ENCODE assay signal across 20 cellular contexts in the genomic region with DNA sequence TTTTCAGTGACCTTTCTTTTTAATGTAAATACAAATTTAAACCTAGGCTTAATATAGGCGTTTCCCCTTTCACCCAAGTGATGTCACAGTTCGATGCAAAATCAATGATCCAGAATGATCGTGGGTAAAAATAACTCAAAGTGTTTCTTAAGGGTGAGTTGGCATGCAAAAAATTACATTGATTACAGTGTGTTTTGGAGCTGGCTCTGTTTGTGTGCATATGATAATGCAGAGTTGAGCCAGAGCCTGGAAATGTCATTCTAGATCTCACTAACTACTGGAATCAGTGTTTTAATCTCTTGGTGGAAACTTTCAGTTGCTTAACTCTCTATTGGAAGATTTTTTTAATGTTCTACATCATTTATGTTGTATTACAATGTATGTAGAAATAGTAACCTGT.
"Had no signal": no experiment of that assay in that cellular context is flagged by ENCODE, and none has a peak within 500 bp of the region (broad histone marks: within the 10 kb centered on the region; RNA-seq: fewer than 3 reads in every experiment).

No MANE protein-coding gene starts in this region.

- H3K4me3 ChIP-seq: esophagus squamous epithelium, hepatocyte, spleen, transverse colon, vagina had no signal

- H3K27ac Mint-ChIP-seq: activated CD4-positive, alpha-beta memory T cell treated with anti-CD3 and anti-CD28 coated beads for 36 hours; activated CD8-positive, alpha-beta memory T cell treated with anti-CD3 and anti-CD28 coated beads, Interleukin-2, amount 10 ng/mL, durations not matched to agents 7 days and 5 days; activated T-helper 2 cell treated with anti-CD3 and anti-CD28 coated beads, Interferon-gamma antibody, Interleukin-2, Interleukin-4, amounts not matched to agents 10 μg/mL and 5 μg/mL and 100 μg/mL, durations not matched to agents 14 hours and 24 hours and 36 hours; mesothelial cell of epicardium had no signal

- H3K27me3 ChIP-seq: esophagus squamous epithelium, hepatocyte, spleen, transverse colon, vagina had no signal

- H3K4me3 Mint-ChIP-seq: activated CD4-positive, alpha-beta memory T cell treated with anti-CD3 and anti-CD28 coated beads for 36 hours; activated CD8-positive, alpha-beta memory T cell treated with anti-CD3 and anti-CD28 coated beads, Interleukin-2, amount 10 ng/mL, durations not matched to agents 7 days and 5 days; mesothelial cell of epicardium; nephron progenitor cell had no signal

- H3K4me2 ChIP-seq: hepatocyte had no signal

- H3K9me3 ChIP-seq: esophagus squamous epithelium, spleen, transverse colon, vagina had no signal

- DNase-seq: activated CD4-positive, alpha-beta memory T cell treated with anti-CD3 and anti-CD28 coated beads for 36 hours; activated CD8-positive, alpha-beta memory T cell treated with anti-CD3 and anti-CD28 coated beads, Interleukin-2, amount 10 ng/mL, durations not matched to agents 7 days and 5 days; activated naive CD4-positive, alpha-beta T cell treated with Interleukin-2 at 50 U/mL for 16 hours; amniotic stem cell; dermis blood vessel endothelial cell; effector memory CD4-positive, alpha-beta T cell; esophagus squamous epithelium; nephron progenitor cell; nucleus accumbens; spleen; stimulated activated CD4-positive, alpha-beta T cell treated with anti-CD3 and anti-CD28 coated beads, Interleukin-4, amount 100 ng/mL, for 4 hours; stimulated activated naive CD4-positive, alpha-beta T cell; SW 1271; T-helper 2 cell; transverse colon; WERI-Rb-1 had no signal

- H2AFZ ChIP-seq: hepatocyte had no signal

- ATAC-seq: activated CD8-positive, alpha-beta memory T cell treated with anti-CD3 and anti-CD28 coated beads, Interleukin-2, amount 10 ng/mL, durations not matched to agents 7 days and 5 days had no signal

- H3K27me3 Mint-ChIP-seq: activated CD4-positive, alpha-beta memory T cell treated with anti-CD3 and anti-CD28 coated beads for 36 hours; activated CD8-positive, alpha-beta memory T cell treated with anti-CD3 and anti-CD28 coated beads, Interleukin-2, amount 10 ng/mL, durations not matched to agents 7 days and 5 days had no signal

- H3K27ac ChIP-seq: esophagus squamous epithelium, hepatocyte, spleen, transverse colon, vagina, WERI-Rb-1 had no signal

- H3K9me3 Mint-ChIP-seq: activated CD4-positive, alpha-beta memory T cell treated with anti-CD3 and anti-CD28 coated beads for 36 hours; activated T-helper 2 cell treated with anti-CD3 and anti-CD28 coated beads, Interferon-gamma antibody, Interleukin-2, Interleukin-4, amounts not matched to agents 10 μg/mL and 5 μg/mL and 100 μg/mL, durations not matched to agents 14 hours and 24 hours and 36 hours; mesothelial cell of epicardium; nephron progenitor cell had no signal

- H3K79me2 ChIP-seq: hepatocyte had no signal
